In genomic region chr4:176817222-176817621, GRCh38 we compare ENCODE assay signal across 2 cellular contexts.
TF ChIP-seq lines count a peak whose summit lies in the region.

No MANE protein-coding gene starts in this region.

TF ChIP-seq in GM23338, 12 proteins besides CTCF, POLR2A, EP300 and RAD21:
- TF ChIP-seq ZNF462 (CRISPR knock-in tag; IDR thresholded peaks at IDR 0.05) (no peak), CREB1 (CRISPR knock-in tag; IDR thresholded peaks at IDR 0.05; ENCODE audit: low read depth) (no peak), REST (IDR thresholded peaks at IDR 0.05; ENCODE audit: unreplicated experiment) (no peak), POLR2AphosphoS5 (IDR thresholded peaks at IDR 0.05; ENCODE audit: low read depth) (no peak), JUNB (IDR thresholded peaks at IDR 0.05; ENCODE audit: unreplicated experiment) (no peak), ZNF114 (CRISPR knock-in tag; IDR thresholded peaks at IDR 0.05) (no peak), EZH2 (IDR thresholded peaks at IDR 0.05; ENCODE audit: low read depth, unreplicated experiment) (no peak), ZNF331 (CRISPR knock-in tag; IDR thresholded peaks at IDR 0.05; ENCODE audit: low read depth) (no peak)

TF ChIP-seq in GM12878, 131 proteins besides CTCF, POLR2A, EP300 and RAD21:
- TF ChIP-seq SUPT20H (IDR thresholded peaks at IDR 0.05; ENCODE audit: borderline replicate concordance, control insufficient read depth, low read depth, low read length), result no peak
- no peak for TF ChIP-seq USF2 (IDR thresholded peaks at IDR 0.05; ENCODE audit: borderline replicate concordance, low read depth, low read length)
- no peak for TF ChIP-seq GABPA (IDR thresholded peaks at IDR 0.05; ENCODE audit: low read depth)
- no peak for TF ChIP-seq CEBPZ (IDR thresholded peaks at IDR 0.05; ENCODE audit: low read depth, low read length)
- TF ChIP-seq SMC3 (IDR thresholded peaks at IDR 0.05; ENCODE audit: borderline replicate concordance, low read length), result no peak
- no peak for TF ChIP-seq YBX1 (IDR thresholded peaks at IDR 0.05)
- no peak for TF ChIP-seq STAT3 (IDR thresholded peaks at IDR 0.05; ENCODE audit: low read depth, low read length)
- no peak for TF ChIP-seq SP1 (IDR thresholded peaks at IDR 0.05; ENCODE audit: low read depth, low read length)
- no peak for TF ChIP-seq FOXM1 (IDR thresholded peaks at IDR 0.05; ENCODE audit: low read depth, low read length)
- no peak for TF ChIP-seq ESRRA (IDR thresholded peaks at IDR 0.05; ENCODE audit: low read length)
- TF ChIP-seq GATAD2B (conservative IDR thresholded peaks at IDR 0.05; ENCODE audit: low read depth), result no peak
- TF ChIP-seq ZBTB4 (CRISPR knock-in tag; IDR thresholded peaks at IDR 0.05), result no peak
- TF ChIP-seq ZNF217 (IDR thresholded peaks at IDR 0.05), result no peak
- TF ChIP-seq CUX1 (IDR thresholded peaks at IDR 0.05; ENCODE audit: insufficient replicate concordance, low read depth, low read length), result no peak
- TF ChIP-seq BCL3 (IDR thresholded peaks at IDR 0.05; ENCODE audit: borderline replicate concordance, insufficient read depth, low read depth, low read length, poor library complexity, severe bottlenecking), result no peak
